In the genomic region with DNA sequence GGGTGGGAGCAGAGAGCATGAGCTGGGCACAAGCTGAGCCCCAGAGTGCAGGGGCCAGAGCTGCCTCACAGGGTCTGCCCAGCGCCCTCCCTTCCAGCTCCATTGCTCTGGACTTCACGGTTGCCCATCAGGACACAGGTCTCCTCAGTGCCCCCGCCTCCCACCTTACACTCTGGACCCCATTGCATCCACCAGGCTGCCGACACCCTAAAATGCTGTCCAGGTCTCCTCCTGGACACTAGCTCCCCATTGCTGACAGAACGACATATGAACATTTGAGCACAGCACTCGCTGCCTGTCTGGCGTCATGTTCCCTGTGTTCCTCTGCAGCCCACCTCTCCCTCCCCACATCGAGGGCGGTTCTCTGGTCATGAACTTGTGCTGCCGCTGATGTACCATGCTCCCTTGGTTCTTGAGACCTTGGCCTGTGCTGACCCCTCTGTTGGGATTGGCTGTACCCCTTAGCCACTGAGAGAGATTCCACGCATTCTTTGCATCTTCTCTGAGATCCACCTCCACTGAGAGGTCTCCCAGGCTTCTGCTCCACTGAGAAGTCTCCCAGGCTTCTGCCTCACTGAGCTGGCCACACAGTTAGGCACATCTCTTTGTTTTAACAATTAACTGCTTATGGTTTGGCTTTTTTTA, we compare ENCODE assay signal across 20 cellular contexts. TPM values are rescaled to one million over a fixed set of nuclear protein-coding genes. Genes with fewer than 3 reads are reported as not detected.
DNase-seq lines count a peak whose midpoint lies in the region; ATAC-seq, FAIRE-seq and TF ChIP-seq lines count a peak whose summit lies in the region.
"Had no signal": no experiment of that assay in that cellular context is flagged by ENCODE, and none has a peak within 500 bp of the region (broad histone marks: within the 10 kb centered on the region; RNA-seq: fewer than 3 reads in every experiment).

No MANE protein-coding gene starts in this region.

- no peak for FAIRE-seq in astrocyte (lab: Jason Lieb, UNC)
- FAIRE-seq: A549, GM12892 had no signal

- H3K9me3 ChIP-seq in astrocyte (ENCODE audit: insufficient read depth, low read depth, low read length) (no peaks in the 10 kb centered on the region), neuronal stem cell (replicated peaks in 1 of 2; ENCODE audit: control insufficient read depth in 2 of 2, insufficient read depth in 1 of 2, low read depth in 1 of 2, low read length in 2 of 2) (peaks cover 0 to 3% of the 10 kb centered on the region in 2 donors), spleen (peaks cover 0 to 22% (median 9%) of the 10 kb centered on the region in 8 donors), prostate gland (no peaks in the 10 kb centered on the region), vagina (no peaks in the 10 kb centered on the region)
- H3K9me3 ChIP-seq: BE2C had no signal

- no peak overlapping the region for H4K91ac ChIP-seq in neuronal stem cell (ENCODE audit: low read depth, low read length, poor library complexity)

- H3K9me3 Mint-ChIP-seq in astrocyte (ENCODE audit: unreplicated experiment) = peaks cover 9% of the 10 kb centered on the region
- H3K9me3 Mint-ChIP-seq: GM23338 had no signal

- TF ChIP-seq CTCF in astrocyte (IDR thresholded peaks at IDR 0.05; ENCODE audit: insufficient read depth, low read depth, low read length) = no peak
- no peak for TF ChIP-seq CTCF in choroid plexus epithelial cell (conservative IDR thresholded peaks at IDR 0.05; ENCODE audit: low read depth, low read length)
- no peak for TF ChIP-seq CTCF in spleen (IDR thresholded peaks at IDR 0.05 in 8 of 11, conservative IDR thresholded peaks at IDR 0.05 in 3 of 11)
- no peak for TF ChIP-seq CTCF in prostate gland (IDR thresholded peaks at IDR 0.05)
- no peak for TF ChIP-seq CTCF in vagina (IDR thresholded peaks at IDR 0.05)

- peaks cover 27% of the 10 kb centered on the region for H3K4me1 Mint-ChIP-seq in astrocyte (ENCODE audit: low read depth, unreplicated experiment)

- H3K36me3 ChIP-seq in astrocyte (ENCODE audit: insufficient read depth, low read length) (no peaks in the 10 kb centered on the region), neuronal stem cell (replicated peaks in 1 of 2; ENCODE audit: control insufficient read depth in 2 of 2, insufficient read depth in 2 of 2, low read length in 2 of 2) (no peaks in the 10 kb centered on the region), spleen (no peaks in the 10 kb centered on the region), prostate gland (no peaks in the 10 kb centered on the region), vagina (no peaks in the 10 kb centered on the region)
- H3K36me3 ChIP-seq: BE2C had no signal

- WGBS in neuronal stem cell (ENCODE audit: extremely low coverage in 2 of 2, insufficient read length in 2 of 2, insufficient replicate concordance in 1 of 2), 2 donors = no CpG with 5 or more reads among the region's 11 CpGs
- WGBS in spleen, 5 donors = 77 to 90% (median 81%) methylated on average over 11 of the region's 11 CpGs
- 87% methylated on average over 10 of the region's 11 CpGs for WGBS in prostate gland

- no peak overlapping the region for H3K4me2 ChIP-seq in astrocyte (ENCODE audit: low read length)
- no peak overlapping the region for H3K4me2 ChIP-seq in neuronal stem cell (ENCODE audit: insufficient read depth, low read length, poor library complexity, severe bottlenecking)
- H3K4me2 ChIP-seq: A549, GM23338 had no signal

- POLR2A ChIA-PET in HEK293T (lab: Yijun Ruan, JAX) = no interaction called here

- H3K79me2 ChIP-seq in astrocyte (ENCODE audit: insufficient read depth, low read length) = no peaks in the 10 kb centered on the region

- H3K14ac ChIP-seq in neuronal stem cell (ENCODE audit: low read length) = no peak overlapping the region

- H2BK15ac ChIP-seq in neuronal stem cell (ENCODE audit: low read length) = no peak overlapping the region

- H2AFZ ChIP-seq in astrocyte (ENCODE audit: low read depth, low read length) = no peak overlapping the region
- no peak overlapping the region for H2AFZ ChIP-seq in neuronal stem cell (ENCODE audit: low read length)
- H2AFZ ChIP-seq: GM23338 had no signal

- H3K4ac ChIP-seq in neuronal stem cell (ENCODE audit: low read length) = no peak overlapping the region

- peak overlapping the region; percentile 41 for H3K27ac Mint-ChIP-seq in astrocyte (ENCODE audit: unreplicated experiment)
- H3K27ac Mint-ChIP-seq: CD8-positive, alpha-beta T cell; GM23338; H9; HFFc6 had no signal

- H3K27me3 ChIP-seq in astrocyte (ENCODE audit: insufficient read depth, low read length) = no peaks in the 10 kb centered on the region
- H3K27me3 ChIP-seq in neuronal stem cell (ENCODE audit: control insufficient read depth in 3 of 3, insufficient read depth in 3 of 3, low read depth in 1 of 3, low read length in 3 of 3) = peaks cover 0 to 2% (median 0%) of the 10 kb centered on the region in 3 experiments
- peaks cover 0 to 27% (median 0%) of the 10 kb centered on the region in 7 donors for H3K27me3 ChIP-seq in spleen (replicated peaks in 1 of 7)
- peaks cover 2% of the 10 kb centered on the region for H3K27me3 ChIP-seq in prostate gland (replicated peaks; ENCODE audit: insufficient read depth)
- H3K27me3 ChIP-seq in vagina = no peaks in the 10 kb centered on the region
- H3K27me3 ChIP-seq: BE2C had no signal

- intact Hi-C loops in spleen (cut with DNase I; ENCODE audit: low total_unique reads) = no loop called here
- intact Hi-C loops in prostate gland (cut with DNase I) = no loop called here
- intact Hi-C loops in vagina (cut with DNase I) = no loop called here

- DNase-seq in astrocyte (ENCODE audit: low read depth) (no peak), choroid plexus epithelial cell (ENCODE audit: low read depth) (peak; percentile 42), neuronal stem cell (ENCODE audit: low spot score) (no peak), spleen (peak; percentile 58), prostate gland (ENCODE audit: low spot score) (no peak), vagina (ENCODE audit: extremely low spot score in 2 of 2) (no peak), HEK293T (ENCODE audit: extremely low spot score) (no peak)
- DNase-seq: BE2C; CD8-positive, alpha-beta T cell; COR-L47; DND-41; GDM1; H9; HFFc6 had no signal

- H3K36me3 Mint-ChIP-seq in astrocyte (ENCODE audit: low read depth, unreplicated experiment) = peaks cover 3% of the 10 kb centered on the region
- H3K36me3 Mint-ChIP-seq: CD8-positive, alpha-beta T cell had no signal

- no peak overlapping the region for H3K4me3 ChIP-seq in astrocyte (ENCODE audit: insufficient read depth, low read depth, low read length)
- no peak overlapping the region for H3K4me3 ChIP-seq in choroid plexus epithelial cell (ENCODE audit: low read depth, low read length)
- no peak overlapping the region for H3K4me3 ChIP-seq in neuronal stem cell (ENCODE audit: low read length in 2 of 2)
- H3K4me3 ChIP-seq in spleen = no peak overlapping the region
- H3K4me3 ChIP-seq in prostate gland = no peak overlapping the region
- no peak overlapping the region for H3K4me3 ChIP-seq in vagina
- H3K4me3 ChIP-seq: A549, GM23338 had no signal

- no peak for ATAC-seq in HG02852 (IDR thresholded peaks at IDR 0.05; ENCODE audit: unreplicated experiment)
- ATAC-seq: A549; CD8-positive, alpha-beta T cell had no signal

- no peaks in the 10 kb centered on the region for H3K79me1 ChIP-seq in neuronal stem cell (ENCODE audit: low read depth, low read length)

- H3K27me3 Mint-ChIP-seq in astrocyte (ENCODE audit: low read depth, unreplicated experiment) = peaks cover 34% of the 10 kb centered on the region

- no peak overlapping the region for H4K8ac ChIP-seq in neuronal stem cell (ENCODE audit: low read depth, low read length)

- H2AK5ac ChIP-seq in neuronal stem cell (ENCODE audit: low read depth, low read length) = no peak overlapping the region

- CTCF ChIA-PET in HEK293T (lab: Yijun Ruan, JAX) = no interaction called here

- H3K9ac ChIP-seq in astrocyte (ENCODE audit: low read length) = no peak overlapping the region
- H3K9ac ChIP-seq in neuronal stem cell (ENCODE audit: low read depth, low read length, poor library complexity) = no peak overlapping the region

- H2BK12ac ChIP-seq in neuronal stem cell (ENCODE audit: low read length) = no peak overlapping the region

- H3K4me1 ChIP-seq in astrocyte (ENCODE audit: insufficient read depth, low read length) (peaks cover 25% of the 10 kb centered on the region), neuronal stem cell (ENCODE audit: control insufficient read depth in 2 of 2, insufficient read depth in 1 of 2, low read depth in 1 of 2, low read length in 2 of 2) (peaks cover 0 to 8% of the 10 kb centered on the region in 2 donors), spleen (no peaks in the 10 kb centered on the region), prostate gland (replicated peaks) (no peaks in the 10 kb centered on the region), vagina (no peaks in the 10 kb centered on the region)

- H3K4me3 Mint-ChIP-seq in astrocyte (ENCODE audit: unreplicated experiment) = peak overlapping the region; percentile 14
- H3K4me3 Mint-ChIP-seq: CD8-positive, alpha-beta T cell; GM23338; H9; HFFc6 had no signal

- H3K27ac ChIP-seq in astrocyte (ENCODE audit: low read depth, low read length) (no peak overlapping the region), neuronal stem cell (replicated peaks; ENCODE audit: low read length) (no peak overlapping the region), spleen (no peak overlapping the region), prostate gland (no peak overlapping the region), vagina (no peak overlapping the region)
- H3K27ac ChIP-seq: A549, C4-2B, HL-60 had no signal

- TF ChIP-seq POLR2A in spleen (IDR thresholded peaks at IDR 0.05) (no peak), prostate gland (IDR thresholded peaks at IDR 0.05) (no peak), vagina (IDR thresholded peaks at IDR 0.05) (no peak)

- peak overlapping the region; percentile 17 for H3K23ac ChIP-seq in neuronal stem cell (ENCODE audit: low read depth, low read length, poor library complexity)

- peak overlapping the region; percentile 40 for H3K18ac ChIP-seq in neuronal stem cell (ENCODE audit: low read length)

- no peaks in the 10 kb centered on the region for H4K20me1 ChIP-seq in astrocyte (ENCODE audit: insufficient read depth, low read length)

- no peak overlapping the region for H2BK120ac ChIP-seq in neuronal stem cell (ENCODE audit: low read depth, low read length)

- H2BK5ac ChIP-seq in neuronal stem cell (ENCODE audit: low read length) = no peak overlapping the region

TF ChIP-seq in HEK293T, 16 proteins besides CTCF, POLR2A, EP300 and RAD21 (continues in another document):
- TF ChIP-seq FOXK2 (IDR thresholded peaks at IDR 0.05) (no peak), ZNF384 (IDR thresholded peaks at IDR 0.05) (no peak), ELF4 (IDR thresholded peaks at IDR 0.05) (no peak)

RNA-seq across cellular contexts. Expression of a gene that starts 34.2 kb away (rescaled TPM):
- total RNA-seq in astrocyte = 16.9 and 17.7 TPM in 2 replicates
- polyA plus RNA-seq in neuronal stem cell (2013, experiment 1 of 2) = 36.8 TPM
- polyA plus RNA-seq in neuronal stem cell (2013, experiment 2 of 2) = 36.7 TPM
- 10 to 100 TPM in 1 of 7 donors, 1 to 10 TPM in 6; 4.6 to 16.2 (median 7.7) TPM for total RNA-seq in spleen
- 1 to 10 TPM in 2 of 3 donors, under 1 TPM in 1; 0.67 to 2.3 (median 1.1) TPM for polyA plus RNA-seq in spleen
- total RNA-seq in prostate gland = 10 to 100 TPM; 18.7 to 28.2 TPM
- 58.2 TPM for total RNA-seq in vagina

Comparison
In these comparisons a context has a peak if more than half of its experiments do, and no peak if none do; other contexts are left out.
1. DNase-seq: peak in choroid plexus epithelial cell (single experiment) and spleen (single experiment); none in astrocyte (single experiment), neuronal stem cell (single experiment), prostate gland (single experiment), vagina (0 of 2) and HEK293T (single experiment).